ENCODE assay signal across 9 cellular contexts in the genomic region with DNA sequence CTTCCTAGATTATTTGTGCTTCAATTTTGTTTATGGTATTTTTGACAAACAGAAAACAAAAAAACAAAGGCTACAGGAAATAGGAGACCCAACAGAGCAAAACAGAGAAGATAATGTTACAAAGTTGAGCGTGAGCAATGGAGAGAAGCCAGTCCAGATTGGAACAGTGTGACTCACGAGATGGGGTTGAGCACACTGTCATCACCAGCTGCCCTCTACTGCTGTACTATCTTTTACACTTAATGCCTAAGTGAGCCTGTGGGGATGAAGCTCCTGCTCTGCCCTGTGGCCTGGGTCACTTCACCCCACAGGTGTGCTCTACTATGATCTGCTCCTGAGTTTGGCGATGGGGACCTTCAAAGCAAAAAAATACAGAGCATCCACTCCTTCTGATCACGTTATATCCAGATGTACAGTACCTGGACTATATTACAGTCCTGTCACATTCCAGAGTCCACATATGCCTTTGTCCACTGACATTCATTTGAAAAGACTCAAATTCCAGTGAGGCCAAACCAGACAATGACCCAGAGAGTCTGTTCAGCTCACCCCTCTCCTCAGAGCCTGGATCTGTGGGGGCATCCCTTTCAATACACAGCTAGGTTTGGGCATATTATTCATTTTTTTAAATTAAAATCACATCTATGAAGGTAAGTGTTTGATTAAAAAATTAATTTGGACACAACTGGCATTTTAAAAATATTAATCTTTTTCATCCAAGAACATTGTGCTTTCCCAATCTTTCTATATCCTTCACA. TPM values are rescaled to one million over a fixed set of nuclear protein-coding genes. Genes with fewer than 3 reads are reported as not detected.
DNase-seq lines count a peak whose midpoint lies in the region; ATAC-seq lines count a peak whose summit lies in the region.
"Had no signal": no experiment of that assay in that cellular context is flagged by ENCODE, and none has a peak within 500 bp of the region (broad histone marks: within the 10 kb centered on the region; RNA-seq: fewer than 3 reads in every experiment).

No MANE protein-coding gene starts in this region.

- no peak for ATAC-seq in aorta (ENCODE audit: low FRiP score)

- no peak overlapping the region for H3K4me3 ChIP-seq in aorta (ENCODE audit: low read length in 2 of 2)

- H3K27me3 Mint-ChIP-seq in T-helper 2 cell treated with Interferon-gamma antibody and Interleukin-4, amounts not matched to agents 5 μg/mL and 100 μg/mL, for 36 hours (ENCODE audit: low read depth), result no peaks in the 10 kb centered on the region
- no peaks in the 10 kb centered on the region for H3K27me3 Mint-ChIP-seq in activated T-helper 2 cell treated with anti-CD3 and anti-CD28 coated beads, Interferon-gamma antibody, Interleukin-2, Interleukin-4, amounts not matched to agents 10 μg/mL and 5 μg/mL and 100 μg/mL, durations not matched to agents 14 hours and 24 hours and 36 hours (ENCODE audit: low read depth)

- peak; percentile 38 for DNase-seq in ELF-1 (ENCODE audit: low read depth, low spot score)
- peak; percentile 88 for DNase-seq in NCI-H2171 treated with DMSO at 0.1 percent for 48 hours (lab: John Stamatoyannopoulos, UW)
- DNase-seq in dermis microvascular lymphatic vessel endothelial cell (ENCODE audit: low read depth in 2 of 2), result peak; percentile 27 to 55
- DNase-seq in non-pigmented ciliary epithelial cell (ENCODE audit: low read depth), result peak; percentile 43
- no peak for DNase-seq in aorta
- no peak for DNase-seq in NK-92 (lab: John Stamatoyannopoulos, UW; ENCODE audit: unreplicated experiment)
- DNase-seq in T-helper 2 cell treated with Interferon-gamma antibody and Interleukin-4, amounts not matched to agents 5 μg/mL and 100 μg/mL, for 36 hours (ENCODE audit: low spot score), result no peak
- no peak for DNase-seq in activated T-helper 2 cell treated with anti-CD3 and anti-CD28 coated beads, Interferon-gamma antibody, Interleukin-2, Interleukin-4, amounts not matched to agents 10 μg/mL and 5 μg/mL and 100 μg/mL, durations not matched to agents 14 hours and 24 hours and 36 hours (ENCODE audit: low spot score)
- DNase-seq: activated effector memory CD4-positive, alpha-beta T cell treated with Interleukin-2 at 50 U/mL for 16 hours had no signal

- no peaks in the 10 kb centered on the region for H3K9me3 ChIP-seq in aorta (ENCODE audit: control insufficient read depth, low read length)

- no peak overlapping the region for H3K27ac ChIP-seq in aorta (ENCODE audit: low read depth in 1 of 2, low read length in 2 of 2)

- no peaks in the 10 kb centered on the region for H3K27me3 ChIP-seq in aorta (ENCODE audit: control insufficient read depth in 1 of 2, insufficient read depth in 2 of 2, low read length in 1 of 2)

- peaks cover 7% of the 10 kb centered on the region for H3K36me3 Mint-ChIP-seq in T-helper 2 cell treated with Interferon-gamma antibody and Interleukin-4, amounts not matched to agents 5 μg/mL and 100 μg/mL, for 36 hours (ENCODE audit: low read depth)
- H3K36me3 Mint-ChIP-seq in activated T-helper 2 cell treated with anti-CD3 and anti-CD28 coated beads, Interferon-gamma antibody, Interleukin-2, Interleukin-4, amounts not matched to agents 10 μg/mL and 5 μg/mL and 100 μg/mL, durations not matched to agents 14 hours and 24 hours and 36 hours (ENCODE audit: low read depth), result peaks cover 8% of the 10 kb centered on the region

- H3K9me3 Mint-ChIP-seq in T-helper 2 cell treated with Interferon-gamma antibody and Interleukin-4, amounts not matched to agents 5 μg/mL and 100 μg/mL, for 36 hours, result no peaks in the 10 kb centered on the region
- H3K9me3 Mint-ChIP-seq in activated T-helper 2 cell treated with anti-CD3 and anti-CD28 coated beads, Interferon-gamma antibody, Interleukin-2, Interleukin-4, amounts not matched to agents 10 μg/mL and 5 μg/mL and 100 μg/mL, durations not matched to agents 14 hours and 24 hours and 36 hours, result no peaks in the 10 kb centered on the region

- peaks cover 0 to 2% of the 10 kb centered on the region in 2 donors for H3K36me3 ChIP-seq in aorta (ENCODE audit: control insufficient read depth in 1 of 2, insufficient read depth in 2 of 2, low read length in 1 of 2)

- H3K27ac Mint-ChIP-seq in T-helper 2 cell treated with Interferon-gamma antibody and Interleukin-4, amounts not matched to agents 5 μg/mL and 100 μg/mL, for 36 hours, result no peak overlapping the region
- H3K27ac Mint-ChIP-seq in activated T-helper 2 cell treated with anti-CD3 and anti-CD28 coated beads, Interferon-gamma antibody, Interleukin-2, Interleukin-4, amounts not matched to agents 10 μg/mL and 5 μg/mL and 100 μg/mL, durations not matched to agents 14 hours and 24 hours and 36 hours, result no peak overlapping the region

- 66 to 71% methylated on average over 4 of the region's 4 CpGs for WGBS in aorta, 2 donors

- H3K4me1 ChIP-seq in aorta (ENCODE audit: control insufficient read depth in 1 of 2, insufficient read depth in 2 of 2, low read length in 2 of 2), result no peaks in the 10 kb centered on the region

- intact Hi-C loops in aorta (cut with DNase I), result loop anchor here (10.0 kb wide), 2 partner anchors 104 to 114 kb away; no protein-coding TSS in a partner anchor
- intact Hi-C loops in activated T-helper 2 cell treated with anti-CD3 and anti-CD28 coated beads, Interferon-gamma antibody, Interleukin-2, Interleukin-4, amounts not matched to agents 10 μg/mL and 5 μg/mL and 100 μg/mL, durations not matched to agents 14 hours and 24 hours and 36 hours (cut with micrococcal nuclease), result no loop called here

- no peak overlapping the region for H3K4me3 Mint-ChIP-seq in T-helper 2 cell treated with Interferon-gamma antibody and Interleukin-4, amounts not matched to agents 5 μg/mL and 100 μg/mL, for 36 hours
- H3K4me3 Mint-ChIP-seq in activated T-helper 2 cell treated with anti-CD3 and anti-CD28 coated beads, Interferon-gamma antibody, Interleukin-2, Interleukin-4, amounts not matched to agents 10 μg/mL and 5 μg/mL and 100 μg/mL, durations not matched to agents 14 hours and 24 hours and 36 hours (ENCODE audit: low read depth), result no peak overlapping the region

- peaks cover 31% of the 10 kb centered on the region for H3K4me1 Mint-ChIP-seq in T-helper 2 cell treated with Interferon-gamma antibody and Interleukin-4, amounts not matched to agents 5 μg/mL and 100 μg/mL, for 36 hours (ENCODE audit: low read depth)
- peaks cover 35% of the 10 kb centered on the region for H3K4me1 Mint-ChIP-seq in activated T-helper 2 cell treated with anti-CD3 and anti-CD28 coated beads, Interferon-gamma antibody, Interleukin-2, Interleukin-4, amounts not matched to agents 10 μg/mL and 5 μg/mL and 100 μg/mL, durations not matched to agents 14 hours and 24 hours and 36 hours (ENCODE audit: low read depth)

RNA-seq across cellular contexts. Expression of a gene that starts 4.4 kb away (rescaled TPM):
- total RNA-seq in dermis microvascular lymphatic vessel endothelial cell (33.4 and 42.4 TPM in 2 replicates), aorta (10 to 100 TPM; 48.9 to 49.3 TPM)
- polyA plus RNA-seq in aorta, result 10 to 100 TPM; 16.9 to 18.6 TPM
- total RNA-seq in activated T-helper 2 cell treated with anti-CD3 and anti-CD28 coated beads, Interferon-gamma antibody, Interleukin-2, Interleukin-4, amounts not matched to agents 10 μg/mL and 5 μg/mL and 100 μg/mL, durations not matched to agents 14 hours and 24 hours and 36 hours, result 40.1 and 44.3 TPM in 2 replicates

Comparison
In these comparisons a context has a peak if more than half of its experiments do, and no peak if none do; other contexts are left out.
1. DNase-seq: peak in ELF-1 (single experiment), NCI-H2171 treated with DMSO at 0.1 percent for 48 hours (single experiment), dermis microvascular lymphatic vessel endothelial cell (2 of 2) and non-pigmented ciliary epithelial cell (single experiment); none in aorta (0 of 2), NK-92 (single experiment), T-helper 2 cell treated with Interferon-gamma antibody and Interleukin-4, amounts not matched to agents 5 μg/mL and 100 μg/mL, for 36 hours (single experiment) and activated T-helper 2 cell treated with anti-CD3 and anti-CD28 coated beads, Interferon-gamma antibody, Interleukin-2, Interleukin-4, amounts not matched to agents 10 μg/mL and 5 μg/mL and 100 μg/mL, durations not matched to agents 14 hours and 24 hours and 36 hours (single experiment).